In the genomic region with DNA sequence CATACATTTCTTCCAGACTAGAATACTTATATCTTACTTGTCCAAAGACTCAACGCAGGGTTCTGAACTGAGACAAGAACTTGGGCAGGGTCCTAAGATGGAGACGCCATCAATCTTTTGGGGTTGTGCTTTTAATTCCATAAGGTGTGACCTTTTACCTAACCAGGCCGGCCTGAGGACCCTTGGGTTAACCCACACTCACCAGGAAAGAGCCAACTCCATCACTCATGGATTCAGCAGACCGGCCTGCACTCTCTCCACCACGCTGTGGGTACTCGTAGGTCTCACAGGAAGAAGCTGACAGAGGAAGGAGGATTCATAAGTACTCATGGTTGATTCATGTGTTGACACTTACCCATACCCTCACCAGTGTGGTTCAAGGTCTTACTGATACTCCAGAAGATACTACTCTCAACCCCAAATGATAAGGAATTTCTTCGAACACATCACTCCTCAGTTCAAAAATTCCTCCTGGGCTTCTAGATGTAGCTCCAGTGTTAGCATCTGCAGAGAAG, we compare ENCODE assay signal across 16 cellular contexts.
"Had no signal": no experiment of that assay in that cellular context is flagged by ENCODE, and none has a peak within 500 bp of the region (broad histone marks: within the 10 kb centered on the region; RNA-seq: fewer than 3 reads in every experiment).

No MANE protein-coding gene starts in this region.

- H3K9me3 Mint-ChIP-seq: endodermal cell, mesothelial cell of epicardium had no signal

- ATAC-seq: gastroesophageal sphincter, heart right ventricle, left cardiac atrium, lower lobe of right lung, psoas muscle, right lobe of liver had no signal

- H3K4me1 Mint-ChIP-seq: mesothelial cell of epicardium had no signal

- H3K4me3 Mint-ChIP-seq: endodermal cell, mesothelial cell of epicardium had no signal

- H3K27ac Mint-ChIP-seq: endodermal cell, mesothelial cell of epicardium had no signal

- DNase-seq: activated CD4-positive, alpha-beta T cell treated with anti-CD3 and anti-CD28 coated beads for 1 hour; activated gamma-delta T cell; aorta; endodermal cell; heart right ventricle; left cardiac atrium; lower lobe of right lung; psoas muscle; right lobe of liver; SIG-M5; stomach; T-helper 9 cell; testis; upper lobe of left lung had no signal
